Comparison of ENCODE assay signal across 8 cellular contexts in the genomic region with DNA sequence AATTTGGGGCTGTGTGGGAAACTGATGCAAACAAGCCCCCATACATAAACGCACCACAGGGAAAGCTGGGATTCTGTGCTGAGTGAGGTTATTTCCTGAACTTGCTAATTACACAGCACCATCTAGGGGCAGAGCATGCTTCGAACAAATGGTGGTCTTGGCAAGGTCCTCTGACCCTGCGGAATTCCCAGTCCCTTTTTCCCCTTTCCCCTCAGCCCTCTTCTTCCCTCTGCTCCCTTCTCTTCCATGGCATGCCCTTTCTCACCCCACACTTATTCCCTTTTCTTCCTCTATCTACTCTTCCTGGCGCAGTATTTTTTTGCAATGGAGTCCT.
A peak's percentile ranks its signal among the peaks of the same experiment; 100 is the strongest.
DNase-seq lines count a peak whose midpoint lies in the region; ATAC-seq and TF ChIP-seq lines count a peak whose summit lies in the region.

No MANE protein-coding gene starts in this region.

- DNase-seq in MCF 10A (ENCODE audit: unreplicated experiment) (peak; percentile 48), breast epithelium (ENCODE audit: low spot score in 2 of 2) (no peak), SHP77 (lab: John Stamatoyannopoulos, UW) (peak; percentile 33 to 36), cardiac muscle cell (ENCODE audit: low read depth in 1 of 2, low spot score in 1 of 2) (peak; percentile 56 to 68), uterus (peak in 1 of 2 donors; percentile 20)
- DNase-seq in stimulated activated naive CD8-positive, alpha-beta T cell treated with anti-CD3 and anti-CD28 coated beads, Interleukin-15, Interleukin-2, amounts not matched to agents 100 U/mL and 50 U/mL, for 24 hours, result no peak
- no peak for DNase-seq in activated CD4-positive, alpha-beta T cell treated with anti-CD3 and anti-CD28 coated beads, Interleukin-2, amount 10 ng/mL, durations not matched to agents 7 days and 5 days

- no peak overlapping the region for H3K27ac ChIP-seq in breast epithelium
- H3K27ac ChIP-seq in cardiac muscle cell, result no peak overlapping the region
- H3K27ac ChIP-seq in uterus, result no peak overlapping the region

- ATAC-seq in stimulated activated naive CD8-positive, alpha-beta T cell treated with anti-CD3 and anti-CD28 coated beads, Interleukin-15, Interleukin-2, amounts not matched to agents 100 U/mL and 50 U/mL, for 24 hours, result no peak
- ATAC-seq in HG03039 (IDR thresholded peaks at IDR 0.05; ENCODE audit: unreplicated experiment), result no peak

- peak; percentile 36 for TF ChIP-seq CTCF in MCF 10A (IDR thresholded peaks at IDR 0.05; ENCODE audit: unreplicated experiment)
- no peak for TF ChIP-seq CTCF in breast epithelium (IDR thresholded peaks at IDR 0.05)
- peak; percentile 60 for TF ChIP-seq CTCF in cardiac muscle cell (IDR thresholded peaks at IDR 0.05; ENCODE audit: low read depth, low read length)
- TF ChIP-seq CTCF in uterus (IDR thresholded peaks at IDR 0.05), result peak in 3 of 4 experiments; percentile 29 to 45 (median 35)

- H3K4me3 ChIP-seq in breast epithelium, result no peak overlapping the region
- H3K4me3 ChIP-seq in cardiac muscle cell, result no peak overlapping the region
- H3K4me3 ChIP-seq in uterus, result no peak overlapping the region

- H3K4me3 Mint-ChIP-seq in MCF 10A (ENCODE audit: unreplicated experiment), result no peak overlapping the region
- H3K4me3 Mint-ChIP-seq in activated CD4-positive, alpha-beta T cell treated with anti-CD3 and anti-CD28 coated beads, Interleukin-2, amount 10 ng/mL, durations not matched to agents 7 days and 5 days, result no peak overlapping the region

- no peak overlapping the region for H3K27ac Mint-ChIP-seq in MCF 10A (ENCODE audit: low read depth, unreplicated experiment)
- H3K27ac Mint-ChIP-seq in activated CD4-positive, alpha-beta T cell treated with anti-CD3 and anti-CD28 coated beads, Interleukin-2, amount 10 ng/mL, durations not matched to agents 7 days and 5 days, result no peak overlapping the region

- TF ChIP-seq POLR2A in breast epithelium (IDR thresholded peaks at IDR 0.05), result no peak
- no peak for TF ChIP-seq POLR2A in uterus (IDR thresholded peaks at IDR 0.05)

- H3K36me3 ChIP-seq in breast epithelium (no peaks in the 10 kb centered on the region), cardiac muscle cell (no peaks in the 10 kb centered on the region), uterus (no peaks in the 10 kb centered on the region)

- POLR2A ChIA-PET in MCF 10A (lab: Yijun Ruan, JAX), result no interaction called here
- POLR2A ChIA-PET in activated CD4-positive, alpha-beta T cell treated with anti-CD3 and anti-CD28 coated beads, Interleukin-2, amount 10 ng/mL, durations not matched to agents 7 days and 5 days (lab: Charles Lee), result no interaction called here

- no peaks in the 10 kb centered on the region for H3K9me3 Mint-ChIP-seq in MCF 10A (ENCODE audit: unreplicated experiment)
- no peaks in the 10 kb centered on the region for H3K9me3 Mint-ChIP-seq in activated CD4-positive, alpha-beta T cell treated with anti-CD3 and anti-CD28 coated beads, Interleukin-2, amount 10 ng/mL, durations not matched to agents 7 days and 5 days

- H3K4me1 Mint-ChIP-seq in MCF 10A (ENCODE audit: insufficient read depth, unreplicated experiment), result no peaks in the 10 kb centered on the region
- H3K4me1 Mint-ChIP-seq in activated CD4-positive, alpha-beta T cell treated with anti-CD3 and anti-CD28 coated beads, Interleukin-2, amount 10 ng/mL, durations not matched to agents 7 days and 5 days, result no peaks in the 10 kb centered on the region

- H3K36me3 Mint-ChIP-seq in MCF 10A (ENCODE audit: insufficient read depth, unreplicated experiment), result no peaks in the 10 kb centered on the region
- H3K36me3 Mint-ChIP-seq in activated CD4-positive, alpha-beta T cell treated with anti-CD3 and anti-CD28 coated beads, Interleukin-2, amount 10 ng/mL, durations not matched to agents 7 days and 5 days (ENCODE audit: low read depth), result no peaks in the 10 kb centered on the region

- BruUV-seq in MCF 10A (replicated peaks; lab: Mats Ljungman, UMichigan), result no TSS peak

- intact Hi-C loops in MCF 10A (cut with micrococcal nuclease) (loop anchor here (1.0 kb wide), 2 partner anchors 232 to 368 kb away; no protein-coding TSS in a partner anchor), breast epithelium (cut with DNase I; ENCODE audit: low total_unique reads) (no loop called here), uterus (cut with DNase I; ENCODE audit: low total_unique reads) (no loop called here)

- peaks cover 0 to 4% of the 10 kb centered on the region in 2 donors for H3K9me3 ChIP-seq in breast epithelium
- H3K9me3 ChIP-seq in cardiac muscle cell (ENCODE audit: low read depth), result no peaks in the 10 kb centered on the region
- H3K9me3 ChIP-seq in uterus, result no peaks in the 10 kb centered on the region

- H3K4me1 ChIP-seq in breast epithelium (no peaks in the 10 kb centered on the region), cardiac muscle cell (ENCODE audit: low read depth) (peaks cover 4% of the 10 kb centered on the region), uterus (no peaks in the 10 kb centered on the region)

- no peaks in the 10 kb centered on the region for H3K27me3 Mint-ChIP-seq in MCF 10A (ENCODE audit: insufficient read depth, unreplicated experiment)
- peaks cover 14% of the 10 kb centered on the region for H3K27me3 Mint-ChIP-seq in activated CD4-positive, alpha-beta T cell treated with anti-CD3 and anti-CD28 coated beads, Interleukin-2, amount 10 ng/mL, durations not matched to agents 7 days and 5 days

- H3K27me3 ChIP-seq in breast epithelium, result no peaks in the 10 kb centered on the region
- no peaks in the 10 kb centered on the region for H3K27me3 ChIP-seq in cardiac muscle cell
- H3K27me3 ChIP-seq in uterus, result no peaks in the 10 kb centered on the region

- CTCF ChIA-PET in MCF 10A (lab: Yijun Ruan, JAX), result interaction anchor here (1.6 kb wide), 1 partner anchor 11 kb away, joined by 4 read pairs; no protein-coding TSS in a partner anchor
- CTCF ChIA-PET in activated CD4-positive, alpha-beta T cell treated with anti-CD3 and anti-CD28 coated beads, Interleukin-2, amount 10 ng/mL, durations not matched to agents 7 days and 5 days (lab: Charles Lee), result no interaction called here

Comparison
In these comparisons a context has a peak if more than half of its experiments do, and no peak if none do; other contexts are left out.
1. DNase-seq: peak in MCF 10A (single experiment), SHP77 (2 of 2) and cardiac muscle cell (2 of 2); none in breast epithelium (0 of 2), stimulated activated naive CD8-positive, alpha-beta T cell treated with anti-CD3 and anti-CD28 coated beads, Interleukin-15, Interleukin-2, amounts not matched to agents 100 U/mL and 50 U/mL, for 24 hours (single experiment) and activated CD4-positive, alpha-beta T cell treated with anti-CD3 and anti-CD28 coated beads, Interleukin-2, amount 10 ng/mL, durations not matched to agents 7 days and 5 days (single experiment).
2. CTCF ChIP-seq: peak in MCF 10A (single experiment), cardiac muscle cell (single experiment) and uterus (3 of 4); none in breast epithelium (0 of 3).